ENCODE assay signal across 1 cellular context in genomic region chr2:220034356-220035121, GRCh38.
TF ChIP-seq lines count a peak whose summit lies in the region.

No MANE protein-coding gene starts in this region.

TF ChIP-seq in WTC11, 78 proteins besides CTCF, POLR2A, EP300 and RAD21 (continued from another document):
- TF ChIP-seq ZNF425 (CRISPR knock-in tag; conservative IDR thresholded peaks at IDR 0.05) (no peak), AR (CRISPR knock-in tag; IDR thresholded peaks at IDR 0.05) (no peak), NR2C2 (CRISPR knock-in tag; IDR thresholded peaks at IDR 0.05) (no peak), NFE2L1 (CRISPR knock-in tag; IDR thresholded peaks at IDR 0.05) (no peak), EMX1 (CRISPR knock-in tag; IDR thresholded peaks at IDR 0.05) (no peak), NR3C1 (CRISPR knock-in tag; conservative IDR thresholded peaks at IDR 0.05; ENCODE audit: low read depth) (no peak), CDX4 (CRISPR knock-in tag; IDR thresholded peaks at IDR 0.05; ENCODE audit: borderline replicate concordance) (no peak), ZNF671 (CRISPR knock-in tag; IDR thresholded peaks at IDR 0.05) (no peak), ZNF532 (CRISPR knock-in tag; IDR thresholded peaks at IDR 0.05; ENCODE audit: borderline replicate concordance) (no peak)
